13 cellular contexts compared by ENCODE assay signal in genomic region chr6:33896391-33897192, GRCh38.
A peak's percentile ranks its signal among the peaks of the same experiment; 100 is the strongest.
DNase-seq lines count a peak whose midpoint lies in the region; ATAC-seq, FAIRE-seq and TF ChIP-seq lines count a peak whose summit lies in the region.
"Had no signal": no experiment of that assay in that cellular context is flagged by ENCODE, and none has a peak within 500 bp of the region (broad histone marks: within the 10 kb centered on the region; RNA-seq: fewer than 3 reads in every experiment).

No MANE protein-coding gene starts in this region.

- ATAC-seq in left lobe of liver: peak; percentile 14

- peak overlapping the region; percentile 16 for H3K27ac Mint-ChIP-seq in activated naive CD8-positive, alpha-beta T cell treated with anti-CD3 and anti-CD28 coated beads for 36 hours
- H3K27ac Mint-ChIP-seq: H9, memory B cell had no signal

- H3K4me3 Mint-ChIP-seq in activated naive CD8-positive, alpha-beta T cell treated with anti-CD3 and anti-CD28 coated beads for 36 hours: no peak overlapping the region
- H3K4me3 Mint-ChIP-seq: H9, memory B cell had no signal

- H3K36me3 Mint-ChIP-seq in activated naive CD8-positive, alpha-beta T cell treated with anti-CD3 and anti-CD28 coated beads for 36 hours: no peaks in the 10 kb centered on the region
- H3K36me3 Mint-ChIP-seq: memory B cell had no signal

- peaks cover 41% of the 10 kb centered on the region for H3K4me1 Mint-ChIP-seq in activated naive CD8-positive, alpha-beta T cell treated with anti-CD3 and anti-CD28 coated beads for 36 hours

- TF ChIP-seq POLR2A in GM12892 (IDR thresholded peaks at IDR 0.05; ENCODE audit: low read depth, low read length): no peak

- DNase-seq in NCI-H82 (lab: John Stamatoyannopoulos, UW): peak; percentile 18
- DNase-seq in NCI-H82 treated with DMSO at 0.1 percent for 48 hours (lab: John Stamatoyannopoulos, UW; ENCODE audit: unreplicated experiment): no peak
- DNase-seq in AG20443 (ENCODE audit: low spot score): peak; percentile 68
- peak; percentile 11 for DNase-seq in activated naive CD8-positive, alpha-beta T cell treated with anti-CD3 and anti-CD28 coated beads for 36 hours
- no peak for DNase-seq in left lobe of liver (ENCODE audit: low spot score)
- no peak for DNase-seq in urothelium cell line (ENCODE audit: low spot score)
- DNase-seq in GM12892 (ENCODE audit: insufficient read length): no peak
- no peak for DNase-seq in DMS153 (lab: John Stamatoyannopoulos, UW)
- DNase-seq: anterior cingulate cortex, H9, NCI-H1930 had no signal

- FAIRE-seq in urothelium cell line (lab: Jason Lieb, UNC): no peak
- FAIRE-seq in GM12892 (lab: Jason Lieb, UNC): no peak
- FAIRE-seq: TTC549 had no signal

- peaks cover 4% of the 10 kb centered on the region for H3K27me3 Mint-ChIP-seq in activated naive CD8-positive, alpha-beta T cell treated with anti-CD3 and anti-CD28 coated beads for 36 hours

- no peaks in the 10 kb centered on the region for H3K9me3 Mint-ChIP-seq in activated naive CD8-positive, alpha-beta T cell treated with anti-CD3 and anti-CD28 coated beads for 36 hours
- H3K9me3 Mint-ChIP-seq: H9, memory B cell had no signal

Comparison
In these comparisons a context has a peak if more than half of its experiments do, and no peak if none do; other contexts are left out.
1. DNase-seq: peak in NCI-H82 (single experiment), AG20443 (single experiment) and activated naive CD8-positive, alpha-beta T cell treated with anti-CD3 and anti-CD28 coated beads for 36 hours (single experiment); none in NCI-H82 treated with DMSO at 0.1 percent for 48 hours (single experiment), left lobe of liver (single experiment), urothelium cell line (single experiment), GM12892 (single experiment) and DMS153 (single experiment).